1 cellular context compared by ENCODE assay signal in the genomic region with DNA sequence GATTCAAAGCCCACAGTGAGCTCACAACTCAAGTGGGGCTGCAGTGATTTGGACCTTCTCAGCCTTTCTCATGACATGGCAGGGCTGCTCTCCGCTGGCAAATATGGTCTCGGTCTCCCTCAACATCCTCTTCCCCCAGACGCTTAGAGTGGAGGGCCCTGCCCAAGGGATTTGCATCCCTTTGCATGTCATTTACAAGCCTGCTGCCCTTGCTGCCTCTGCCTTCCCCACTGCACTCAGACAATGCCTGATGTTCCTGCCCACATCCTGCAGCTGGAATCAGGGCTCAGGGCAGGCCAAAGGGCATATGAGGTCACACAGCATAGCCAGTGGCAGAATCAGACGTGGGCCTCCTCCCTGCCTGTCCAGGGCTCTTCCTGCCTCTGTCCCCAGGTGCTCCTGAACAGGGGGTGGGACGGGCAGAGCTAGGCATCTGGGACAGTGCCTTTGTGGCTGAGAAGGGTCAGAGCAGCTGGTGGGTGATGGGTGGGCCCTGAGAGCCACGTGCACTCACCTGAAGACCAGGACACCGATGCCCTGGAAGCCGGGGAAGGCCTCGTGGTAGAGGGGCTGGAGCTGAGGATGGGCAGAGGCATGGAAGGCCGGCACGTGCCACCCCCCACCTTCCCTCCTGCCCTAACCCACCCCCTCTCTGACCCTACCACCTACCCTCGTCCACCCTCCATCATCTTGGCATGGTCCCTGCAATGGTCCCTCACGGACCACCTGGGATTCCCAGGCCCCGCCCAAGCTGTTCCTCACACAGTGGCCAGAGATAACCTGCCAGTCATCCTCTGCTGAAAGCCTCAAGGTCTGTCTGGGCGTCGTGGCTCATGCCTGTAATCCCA.
TF ChIP-seq lines count a peak whose summit lies in the region.

No MANE protein-coding gene starts in this region.

TF ChIP-seq in IMR-90, 13 proteins besides CTCF, POLR2A, EP300 and RAD21:
- no peak for TF ChIP-seq ELK1 (IDR thresholded peaks at IDR 0.05; ENCODE audit: borderline replicate concordance, low read depth, low read length)
- no peak for TF ChIP-seq BHLHE40 (IDR thresholded peaks at IDR 0.05; ENCODE audit: low read depth, low read length)
- TF ChIP-seq RFX5 (IDR thresholded peaks at IDR 0.05; ENCODE audit: low read depth, low read length), result no peak
- TF ChIP-seq MXI1 (IDR thresholded peaks at IDR 0.05; ENCODE audit: borderline replicate concordance, low read depth, low read length), result no peak
- no peak for TF ChIP-seq USF2 (IDR thresholded peaks at IDR 0.05; ENCODE audit: low read depth, low read length)
- TF ChIP-seq CHD1 (IDR thresholded peaks at IDR 0.05; ENCODE audit: low read depth, low read length), result no peak
- no peak for TF ChIP-seq NFE2L2 (IDR thresholded peaks at IDR 0.05; ENCODE audit: low read depth, low read length)
- TF ChIP-seq RCOR1 (IDR thresholded peaks at IDR 0.05; ENCODE audit: insufficient replicate concordance, low read length), result no peak
- no peak for TF ChIP-seq SMC3 (IDR thresholded peaks at IDR 0.05; ENCODE audit: low read depth, low read length)
- TF ChIP-seq FOS (IDR thresholded peaks at IDR 0.05; ENCODE audit: low read depth, low read length), result no peak
- no peak for TF ChIP-seq CEBPB (IDR thresholded peaks at IDR 0.05; ENCODE audit: low read depth, low read length)
- no peak for TF ChIP-seq MAZ (IDR thresholded peaks at IDR 0.05; ENCODE audit: borderline replicate concordance, low read depth, low read length)
- TF ChIP-seq MAFK (IDR thresholded peaks at IDR 0.05; ENCODE audit: low read depth, low read length), result no peak
